In the genomic region with DNA sequence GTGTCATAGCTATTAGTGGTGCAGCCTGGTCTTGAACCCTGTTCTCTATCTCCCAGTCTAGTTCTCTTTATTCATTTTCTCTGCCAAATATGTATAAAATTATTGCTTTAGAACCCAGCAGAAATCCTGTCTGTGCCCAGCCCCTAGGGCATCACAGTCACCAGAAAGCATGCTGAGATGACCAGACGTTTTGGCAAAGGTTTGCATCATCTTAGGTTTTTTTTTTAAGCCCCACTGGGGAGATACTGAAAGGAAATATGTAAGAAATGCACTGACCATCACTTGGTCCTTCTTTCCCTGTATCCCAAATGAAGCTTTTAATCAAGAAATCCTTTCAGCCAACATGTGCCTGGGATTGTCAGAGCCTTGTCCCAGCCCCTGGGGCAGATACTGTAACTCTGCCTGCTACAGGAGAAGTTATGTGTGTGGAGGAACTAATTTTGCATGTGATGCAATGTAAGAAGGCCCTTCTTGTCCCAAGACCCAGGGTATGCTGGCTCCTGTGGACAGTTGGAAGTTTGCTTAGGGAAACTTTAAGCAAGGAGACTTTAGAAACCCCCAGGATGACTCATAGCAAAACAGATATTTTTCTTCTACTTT, we compare ENCODE assay signal across 9 cellular contexts.
A peak's percentile ranks its signal among the peaks of the same experiment; 100 is the strongest.
DNase-seq lines count a peak whose midpoint lies in the region; ATAC-seq and TF ChIP-seq lines count a peak whose summit lies in the region.
"Had no signal": no experiment of that assay in that cellular context is flagged by ENCODE, and none has a peak within 500 bp of the region (broad histone marks: within the 10 kb centered on the region; RNA-seq: fewer than 3 reads in every experiment).

No MANE protein-coding gene starts in this region.

- WGBS in gastroesophageal sphincter (ENCODE audit: low coverage in 1 of 2), 2 donors = 0 to 38% methylated on average over 1 of the region's 1 CpG

- peak; percentile 33 for DNase-seq in COLO829 (ENCODE audit: low spot score)
- peak; percentile 70 for DNase-seq in SK-MEL-5 (ENCODE audit: low read depth, low spot score)
- peak; percentile 46 for DNase-seq in smooth muscle cell of the brain vasculature (ENCODE audit: low read depth, low spot score)
- DNase-seq in stimulated activated CD4-positive, alpha-beta T cell treated with anti-CD3 and anti-CD28 coated beads, Interleukin-2, amount 100 ng/mL, for 48 hours = no peak
- DNase-seq in GM20000 (ENCODE audit: low spot score) = no peak
- no peak for DNase-seq in Kasumi-1 (lab: John Stamatoyannopoulos, UW)
- DNase-seq: immature natural killer cell had no signal

- ATAC-seq in gastroesophageal sphincter (peak; percentile 65), GM19455 (IDR thresholded peaks at IDR 0.05; ENCODE audit: unreplicated experiment) (no peak)

- H3K27me3 ChIP-seq in gastroesophageal sphincter = peaks cover 25% of the 10 kb centered on the region

- no peaks in the 10 kb centered on the region for H3K9me3 ChIP-seq in gastroesophageal sphincter

- H3K27ac ChIP-seq in gastroesophageal sphincter = peak overlapping the region in 3 of 4 donors; percentile 21 to 75 (median 33)

- no peak for TF ChIP-seq EP300 in gastroesophageal sphincter (IDR thresholded peaks at IDR 0.05)

- H3K36me3 ChIP-seq in gastroesophageal sphincter = no peaks in the 10 kb centered on the region

- no peak for TF ChIP-seq POLR2A in gastroesophageal sphincter (IDR thresholded peaks at IDR 0.05)

- in situ Hi-C loops in SK-MEL-5 (cut with HindIII; ENCODE audit: low pct_unique_long_range_greater_than_20kb, low sequenced_read_pairs) = no loop called here

- H3K4me3 ChIP-seq in gastroesophageal sphincter = no peak overlapping the region

- TF ChIP-seq CTCF in gastroesophageal sphincter (IDR thresholded peaks at IDR 0.05) = no peak
- no peak for TF ChIP-seq CTCF in GM20000 (IDR thresholded peaks at IDR 0.05; ENCODE audit: extremely low read depth, missing control alignments)

- peaks cover 0 to 78% (median 24%) of the 10 kb centered on the region in 3 donors for H3K4me1 ChIP-seq in gastroesophageal sphincter

Comparison
In these comparisons a context has a peak if more than half of its experiments do, and no peak if none do; other contexts are left out.
1. DNase-seq: peak in COLO829 (single experiment), SK-MEL-5 (single experiment) and smooth muscle cell of the brain vasculature (single experiment); none in stimulated activated CD4-positive, alpha-beta T cell treated with anti-CD3 and anti-CD28 coated beads, Interleukin-2, amount 100 ng/mL, for 48 hours (0 of 2), GM20000 (single experiment) and Kasumi-1 (0 of 2).